7 cellular contexts compared by ENCODE assay signal in genomic region chr11:122696662-122697061, GRCh38. TPM values are rescaled to one million over a fixed set of nuclear protein-coding genes. Genes with fewer than 3 reads are reported as not detected.
DNase-seq lines count a peak whose midpoint lies in the region; ATAC-seq lines count a peak whose summit lies in the region.

No MANE protein-coding gene starts in this region.

- H3K27ac ChIP-seq in effector memory CD4-positive, alpha-beta T cell (ENCODE audit: insufficient read depth, low read length, poor library complexity, severe bottlenecking) = peak overlapping the region; percentile 69
- peak overlapping the region; percentile 97 for H3K27ac ChIP-seq in thymus (ENCODE audit: low read depth)

- H3K9me3 ChIP-seq in effector memory CD4-positive, alpha-beta T cell (ENCODE audit: control insufficient read depth, low read length) = no peaks in the 10 kb centered on the region
- no peaks in the 10 kb centered on the region for H3K9me3 ChIP-seq in thymus (ENCODE audit: control insufficient read depth)

- no peaks in the 10 kb centered on the region for H3K27me3 ChIP-seq in effector memory CD4-positive, alpha-beta T cell (replicated peaks; ENCODE audit: control insufficient read depth, insufficient read depth, low read length, poor library complexity, severe bottlenecking)
- no peaks in the 10 kb centered on the region for H3K27me3 ChIP-seq in thymus (ENCODE audit: control insufficient read depth, insufficient read depth)

- H3K4me1 ChIP-seq in effector memory CD4-positive, alpha-beta T cell (ENCODE audit: control insufficient read depth, insufficient read depth, low read length, poor library complexity, severe bottlenecking) = peaks cover 40% of the 10 kb centered on the region
- peaks cover 68% of the 10 kb centered on the region for H3K4me1 ChIP-seq in thymus (ENCODE audit: control insufficient read depth, insufficient read depth, low read length)

- peak overlapping the region; percentile 20 for H3K4me3 ChIP-seq in effector memory CD4-positive, alpha-beta T cell (ENCODE audit: insufficient read depth, low read depth, low read length, poor library complexity, severe bottlenecking)
- H3K4me3 ChIP-seq in thymus (ENCODE audit: low read length) = peak overlapping the region; percentile 29

- 5% methylated on average over 11 of the region's 11 CpGs for WGBS in thymus

- peak in 3 of 4 experiments; percentile 15 to 47 (median 27) for DNase-seq in activated CD4-positive, CD25-positive, alpha-beta regulatory T cell (lab: John Stamatoyannopoulos, UW)
- peak; percentile 35 to 64 (median 43) for DNase-seq in effector memory CD4-positive, alpha-beta T cell
- DNase-seq in HuH-7.5 (ENCODE audit: low spot score) (no peak), DMS153 treated with DMSO at 0.1 percent for 48 hours (lab: John Stamatoyannopoulos, UW; ENCODE audit: unreplicated experiment) (no peak)

- ATAC-seq in HG02870 (IDR thresholded peaks at IDR 0.05; ENCODE audit: unreplicated experiment) (peak; percentile 64), GM19455 (IDR thresholded peaks at IDR 0.05; ENCODE audit: unreplicated experiment) (no peak)

- H3K36me3 ChIP-seq in effector memory CD4-positive, alpha-beta T cell (ENCODE audit: control insufficient read depth, insufficient read depth, low read length) = no peaks in the 10 kb centered on the region
- no peaks in the 10 kb centered on the region for H3K36me3 ChIP-seq in thymus (ENCODE audit: control insufficient read depth, insufficient read depth)

RNA-seq across cellular contexts. Expression of gene UBASH3B, which starts 41.1 kb away (rescaled TPM):
- 11.2 TPM for polyA plus RNA-seq in thymus

Comparison
In these comparisons a context has a peak if more than half of its experiments do, and no peak if none do; other contexts are left out.
1. DNase-seq: peak in activated CD4-positive, CD25-positive, alpha-beta regulatory T cell (3 of 4) and effector memory CD4-positive, alpha-beta T cell (3 of 3); none in HuH-7.5 (single experiment) and DMS153 treated with DMSO at 0.1 percent for 48 hours (single experiment).